In genomic region chr7:44629825-44630580, GRCh38 we compare ENCODE assay signal across 1 cellular context.
TF ChIP-seq lines count a peak whose summit lies in the region.

No MANE protein-coding gene starts in this region.

TF ChIP-seq in SK-N-SH, 30 proteins besides CTCF, POLR2A, EP300 and RAD21 (continued from another document):
- TF ChIP-seq JUND (IDR thresholded peaks at IDR 0.05) = no peak
